ENCODE assay signal across 18 cellular contexts in the genomic region with DNA sequence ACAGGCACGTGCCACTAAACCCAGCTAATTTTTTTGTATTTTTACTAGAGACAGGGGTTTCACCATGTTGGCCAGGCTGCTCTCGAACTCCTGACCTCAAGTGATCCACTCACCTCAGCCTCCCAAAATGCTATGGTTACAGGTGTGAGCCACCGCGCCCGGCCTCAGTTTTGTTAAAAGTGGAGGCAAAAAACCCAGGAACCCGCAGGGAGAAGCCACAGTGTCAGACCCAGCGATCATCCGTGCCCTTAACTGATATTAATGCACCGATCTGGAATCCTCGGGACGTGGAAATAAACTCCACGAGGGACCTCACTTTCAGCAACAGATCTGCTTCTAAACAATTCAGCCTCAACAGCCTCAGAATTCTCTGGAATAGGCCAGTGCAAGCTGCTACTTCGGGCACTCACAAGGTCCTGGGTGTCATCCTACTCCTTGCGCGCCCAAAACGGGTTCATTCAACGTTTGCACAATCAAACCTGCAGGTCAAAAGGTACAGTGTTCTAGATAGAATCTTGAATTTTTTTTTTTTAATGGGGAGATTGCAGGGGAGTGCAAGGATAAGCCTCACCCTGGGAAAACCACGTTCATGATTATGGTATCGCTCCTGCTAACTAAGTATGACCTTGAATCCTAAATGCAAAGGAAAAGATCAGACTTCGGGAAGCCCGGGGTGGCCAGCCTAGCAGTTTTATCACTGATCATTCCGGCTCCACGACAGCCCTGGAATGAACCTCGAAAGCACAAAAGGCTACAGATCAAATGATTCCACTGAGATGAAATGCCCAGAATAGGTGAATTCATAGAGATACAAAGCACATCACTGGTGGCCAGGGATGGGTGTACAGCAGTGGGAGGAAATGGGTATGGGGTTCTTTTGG. TPM values are rescaled to one million over a fixed set of nuclear protein-coding genes. Genes with fewer than 3 reads are reported as not detected.
DNase-seq lines count a peak whose midpoint lies in the region; ATAC-seq and TF ChIP-seq lines count a peak whose summit lies in the region.
"Had no signal": no experiment of that assay in that cellular context is flagged by ENCODE, and none has a peak within 500 bp of the region (broad histone marks: within the 10 kb centered on the region; RNA-seq: fewer than 3 reads in every experiment).

No MANE protein-coding gene starts in this region.

- H3K27ac Mint-ChIP-seq in CD4-positive, alpha-beta T cell, result peak overlapping the region; percentile 94
- H3K27ac Mint-ChIP-seq in HFFc6, result peak overlapping the region; percentile 20; the same call in 1 of the 2 replicates
- peak overlapping the region; percentile 95 for H3K27ac Mint-ChIP-seq in central memory CD8-positive, alpha-beta T cell (ENCODE audit: low read depth)

- H3K27me3 ChIP-seq in CD4-positive, alpha-beta T cell (ENCODE audit: control insufficient read depth, insufficient read depth, low read length), result no peaks in the 10 kb centered on the region
- H3K27me3 ChIP-seq in neutrophil, result no peaks in the 10 kb centered on the region
- H3K27me3 ChIP-seq: BLaER1 had no signal

- POLR2A ChIA-PET in CD4-positive, alpha-beta T cell (lab: Charles Lee), result interaction anchor here (0.6 to 2.6 kb wide), 6 partner anchors 9 to 58 kb away, joined by 4 to 12 read pairs (median 7); no protein-coding TSS in a partner anchor

- H3K36me3 Mint-ChIP-seq in CD4-positive, alpha-beta T cell (ENCODE audit: low read depth), result peaks cover 67% of the 10 kb centered on the region
- H3K36me3 Mint-ChIP-seq in HFFc6 (ENCODE audit: low read depth), result peaks cover 16% of the 10 kb centered on the region
- H3K36me3 Mint-ChIP-seq in central memory CD8-positive, alpha-beta T cell (ENCODE audit: insufficient read depth), result peaks cover 69% of the 10 kb centered on the region

- H3K4me3 Mint-ChIP-seq in CD4-positive, alpha-beta T cell, result peak overlapping the region; percentile 23
- H3K4me3 Mint-ChIP-seq in HFFc6, result no peak overlapping the region
- peak overlapping the region; percentile 83 for H3K4me3 Mint-ChIP-seq in central memory CD8-positive, alpha-beta T cell
- H3K4me3 Mint-ChIP-seq: neural crest cell had no signal

- no peak for ATAC-seq in CD4-positive, alpha-beta T cell (ENCODE audit: poor library complexity)
- ATAC-seq in central memory CD8-positive, alpha-beta T cell (replicated peaks; ENCODE audit: extremely low read depth, poor library complexity, severe bottlenecking), result no peak
- no peak for ATAC-seq in omental fat pad (ENCODE audit: low FRiP score)
- no peak for ATAC-seq in GM19455 (IDR thresholded peaks at IDR 0.05; ENCODE audit: unreplicated experiment)
- no peak for ATAC-seq in HG02759 (IDR thresholded peaks at IDR 0.05; ENCODE audit: unreplicated experiment)
- no peak for ATAC-seq in HG03196 (IDR thresholded peaks at IDR 0.05; ENCODE audit: unreplicated experiment)
- ATAC-seq: lower lobe of right lung had no signal

- intact Hi-C loops in CD4-positive, alpha-beta T cell (cut with DNase I, micrococcal nuclease), result loop anchor here (5.0 kb wide), 2 partner anchors 58 to 78 kb away; no protein-coding TSS in a partner anchor

- no peaks in the 10 kb centered on the region for H3K9me3 Mint-ChIP-seq in CD4-positive, alpha-beta T cell
- H3K9me3 Mint-ChIP-seq in HFFc6, result no peaks in the 10 kb centered on the region
- no peaks in the 10 kb centered on the region for H3K9me3 Mint-ChIP-seq in central memory CD8-positive, alpha-beta T cell
- H3K9me3 Mint-ChIP-seq: neural crest cell had no signal

- H3K36me3 ChIP-seq in neutrophil, result peaks cover 95% of the 10 kb centered on the region
- H3K36me3 ChIP-seq: BLaER1 had no signal

- H3K4me3 ChIP-seq in neutrophil (ENCODE audit: low read depth in 1 of 2, low read length in 1 of 2), result no peak overlapping the region
- H3K4me3 ChIP-seq: BLaER1, lower lobe of right lung had no signal

- H3K27me3 Mint-ChIP-seq in CD4-positive, alpha-beta T cell, result no peaks in the 10 kb centered on the region
- no peaks in the 10 kb centered on the region for H3K27me3 Mint-ChIP-seq in HFFc6 (ENCODE audit: insufficient read depth)
- no peaks in the 10 kb centered on the region for H3K27me3 Mint-ChIP-seq in central memory CD8-positive, alpha-beta T cell

- DNase-seq in CD4-positive, alpha-beta T cell, result no peak
- DNase-seq in HFFc6 (no peak), omental fat pad (ENCODE audit: low spot score) (no peak)
- no peak for DNase-seq in central memory CD8-positive, alpha-beta T cell (ENCODE audit: low spot score in 2 of 2)
- DNase-seq: activated gamma-delta T cell; DMS79; foreskin melanocyte; IMR-90; lower lobe of right lung; MV-4-11; NCI-H69; stimulated activated CD4-positive, alpha-beta T cell treated with anti-CD3 and anti-CD28 coated beads, Interleukin-4, amount 100 ng/mL, for 4 hours had no signal

- H3K4me1 ChIP-seq in neutrophil (ENCODE audit: control insufficient read depth in 1 of 2, insufficient read depth in 1 of 2, low read depth in 1 of 2, low read length in 1 of 2), result peaks cover 55 to 81% of the 10 kb centered on the region in 2 experiments

- H3K4me1 Mint-ChIP-seq in CD4-positive, alpha-beta T cell (ENCODE audit: low read depth), result peaks cover 66% of the 10 kb centered on the region
- peaks cover 42% of the 10 kb centered on the region for H3K4me1 Mint-ChIP-seq in HFFc6 (ENCODE audit: low read depth)
- peaks cover 72% of the 10 kb centered on the region for H3K4me1 Mint-ChIP-seq in central memory CD8-positive, alpha-beta T cell

- CTCF ChIA-PET in CD4-positive, alpha-beta T cell (lab: Charles Lee), result interaction anchor here (1.8 kb wide), 1 partner anchor 32 kb away, joined by 5 read pairs; no protein-coding TSS in a partner anchor

- no peak for TF ChIP-seq CTCF in CD4-positive, alpha-beta T cell (IDR thresholded peaks at IDR 0.05)
- no peak for TF ChIP-seq CTCF in HFFc6 (IDR thresholded peaks at IDR 0.05)
- no peak for TF ChIP-seq CTCF in neutrophil (IDR thresholded peaks at IDR 0.05)
- TF ChIP-seq CTCF in omental fat pad (IDR thresholded peaks at IDR 0.05), result no peak

- no peaks in the 10 kb centered on the region for H3K9me3 ChIP-seq in CD4-positive, alpha-beta T cell (ENCODE audit: control insufficient read depth, low read length)
- no peaks in the 10 kb centered on the region for H3K9me3 ChIP-seq in neutrophil
- H3K9me3 ChIP-seq: BLaER1, lower lobe of right lung had no signal

- H3K27ac ChIP-seq in CD4-positive, alpha-beta T cell (ENCODE audit: low read depth, low read length), result no peak overlapping the region
- H3K27ac ChIP-seq in neutrophil, result peak overlapping the region; percentile 60
- H3K27ac ChIP-seq: BLaER1 had no signal

RNA-seq across cellular contexts. Expression of a gene that starts 22.4 kb away (rescaled TPM):
- 100 to 1,000 TPM; 226 to 257 TPM for total RNA-seq in CD4-positive, alpha-beta T cell
- total RNA-seq in HFFc6 (2021; fragmentation: NEBNext Ultra II Directional; extraction: Animal tissue kit (Norgen Biotek cat#: 25700)), result 100 to 1,000 TPM; 114 to 143 (median 135) TPM
- 100 to 1,000 TPM in 2 of 4 donors, 10 to 100 TPM in 2; 69.8 to 196 (median 103) TPM for total RNA-seq in omental fat pad

Comparison
In these comparisons a context has a peak if more than half of its experiments do, and no peak if none do; other contexts are left out.
1. H3K27ac Mint-ChIP-seq: peak in every context shown above with its lines; median percentile 95 in central memory CD8-positive, alpha-beta T cell; 94 in CD4-positive, alpha-beta T cell; 20 in HFFc6.